In genomic region chr19:43901395-43902390, GRCh38 we compare ENCODE assay signal across 8 cellular contexts. TPM values are rescaled to one million over a fixed set of nuclear protein-coding genes. Genes with fewer than 3 reads are reported as not detected.
DNase-seq lines count a peak whose midpoint lies in the region; ATAC-seq and TF ChIP-seq lines count a peak whose summit lies in the region.

No MANE protein-coding gene starts in this region.

- no peak overlapping the region for H3K27ac ChIP-seq in adrenal gland
- H3K27ac ChIP-seq in heart left ventricle: peak overlapping the region in 9 of 12 donors; percentile 38 to 66 (median 55)
- no peak overlapping the region for H3K27ac ChIP-seq in ovary
- no peak overlapping the region for H3K27ac ChIP-seq in testis

- 15 to 22% (median 16%) methylated on average over 25 to 39 of the region's 39 CpGs for WGBS in adrenal gland, 4 donors
- 10 to 17% (median 12%) methylated on average over 29 to 39 of the region's 39 CpGs for WGBS in heart left ventricle, 4 donors
- WGBS in ovary, 3 donors: 11 to 16% (median 13%) methylated on average over 39 of the region's 39 CpGs
- 12 to 16% methylated on average over 16 to 39 of the region's 39 CpGs for WGBS in testis, 2 donors

- H3K4me1 ChIP-seq in adrenal gland (replicated peaks in 1 of 2): peaks cover 0 to 10% of the 10 kb centered on the region in 2 donors
- H3K4me1 ChIP-seq in heart left ventricle: peaks cover 0 to 21% (median 8%) of the 10 kb centered on the region in 12 donors
- no peaks in the 10 kb centered on the region for H3K4me1 ChIP-seq in ovary (ENCODE audit: insufficient read depth)
- H3K4me1 ChIP-seq in testis: no peaks in the 10 kb centered on the region

- ATAC-seq in HG03432 (IDR thresholded peaks at IDR 0.05; ENCODE audit: unreplicated experiment) (peak; percentile 90), heart left ventricle (peak; percentile 98 to 100 (median 100))

- DNase-seq in T-helper 1 cell: peak; percentile 23 to 57 (median 45)
- peak; percentile 66 to 89 (median 79) for DNase-seq in adrenal gland
- DNase-seq in heart left ventricle: peak; percentile 88 to 91 (median 89)
- DNase-seq in ovary: peak; percentile 76 to 86 (median 78)
- peak; percentile 95 for DNase-seq in testis
- no peak for DNase-seq in SKM-1 treated with dmso at 0.1 percent for 144 hours (lab: John Stamatoyannopoulos, UW; ENCODE audit: unreplicated experiment)

- H3K36me3 ChIP-seq in adrenal gland (replicated peaks in 1 of 2) (no peaks in the 10 kb centered on the region), heart left ventricle (peaks cover 0 to 32% (median 5%) of the 10 kb centered on the region in 9 donors), ovary (no peaks in the 10 kb centered on the region), testis (ENCODE audit: low read depth, missing control alignments) (no peaks in the 10 kb centered on the region)

- H3K4me3 ChIP-seq in adrenal gland: peak overlapping the region; percentile 3 to 58 (median 16)
- H3K4me3 ChIP-seq in heart left ventricle: peak overlapping the region; percentile 45 to 82 (median 64)
- peak overlapping the region; percentile 43 for H3K4me3 ChIP-seq in ovary
- H3K4me3 ChIP-seq in testis: peak overlapping the region; percentile 47 to 67

- intact Hi-C loops in adrenal gland (cut with DNase I): no loop called here
- intact Hi-C loops in heart left ventricle (cut with DNase I): loop anchor here in 2 of 10 donors (1.0 to 5.0 kb wide), 4 partner anchors 36 to 74 kb away; partner anchors contain the start of genes ZNF283 (in 2 of the 2), ZNF221 (in 1 of the 2) and ZNF45 (in 1 of the 2)
- intact Hi-C loops in ovary (cut with DNase I): no loop called here
- intact Hi-C loops in testis (cut with DNase I; ENCODE audit: low total_unique reads): no loop called here

- TF ChIP-seq CTCF in adrenal gland (IDR thresholded peaks at IDR 0.05): no peak
- no peak for TF ChIP-seq CTCF in heart left ventricle (IDR thresholded peaks at IDR 0.05)
- no peak for TF ChIP-seq CTCF in ovary (IDR thresholded peaks at IDR 0.05)
- TF ChIP-seq CTCF in testis (IDR thresholded peaks at IDR 0.05): no peak

- TF ChIP-seq POLR2A in GM15510 (IDR thresholded peaks at IDR 0.05; ENCODE audit: borderline replicate concordance, extremely low read depth, insufficient read length): peak; percentile 22
- TF ChIP-seq POLR2A in adrenal gland (IDR thresholded peaks at IDR 0.05): no peak
- no peak for TF ChIP-seq POLR2A in heart left ventricle (IDR thresholded peaks at IDR 0.05)
- TF ChIP-seq POLR2A in ovary (IDR thresholded peaks at IDR 0.05): no peak
- no peak for TF ChIP-seq POLR2A in testis (IDR thresholded peaks at IDR 0.05)

- H3K27me3 ChIP-seq in adrenal gland (no peaks in the 10 kb centered on the region), heart left ventricle (no peaks in the 10 kb centered on the region), ovary (no peaks in the 10 kb centered on the region), testis (no peaks in the 10 kb centered on the region)

- peaks cover 0 to 31% (median 0%) of the 10 kb centered on the region in 3 donors for H3K9me3 ChIP-seq in adrenal gland (replicated peaks in 1 of 3)
- H3K9me3 ChIP-seq in heart left ventricle: peaks cover 0 to 78% (median 21%) of the 10 kb centered on the region in 12 donors
- H3K9me3 ChIP-seq in ovary: peaks cover 0 to 6% of the 10 kb centered on the region in 2 donors
- no peaks in the 10 kb centered on the region for H3K9me3 ChIP-seq in testis

- no peak for TF ChIP-seq EP300 in ovary (IDR thresholded peaks at IDR 0.05)

RNA-seq across cellular contexts. Expression of gene ZNF404, which starts 17.9 kb away (rescaled TPM):
- total RNA-seq in adrenal gland (1 to 10 TPM in 6 of 8 donors, under 1 TPM in 1, not detected in 1; 0.55 to 6.5 (median 2.3) TPM), heart left ventricle (1 to 10 TPM; 2.3 to 7.6 (median 6.1) TPM), ovary (1 to 10 TPM; 2.1 to 6.4 (median 4.6) TPM), testis (10 to 100 TPM in 1 of 2 donors, 1 to 10 TPM in 1; 5.4 to 12.0 TPM)
- polyA plus RNA-seq in adrenal gland (10 to 100 TPM in 1 of 3 donors, 1 to 10 TPM in 2; 2.1 to 31.4 (median 7.0) TPM), heart left ventricle (10 to 100 TPM in 1 of 2 donors, 1 to 10 TPM in 1; 5.6 to 18.7 TPM), ovary (1 to 10 TPM; 3.2 TPM), testis (ENCODE audit: insufficient read depth, low read depth, low replicate concordance) (4.6 TPM)

RNA-seq across cellular contexts. Expression of gene ZNF45, which starts 33.4 kb away (rescaled TPM):
- 10 to 100 TPM; 12.7 to 22.2 (median 16.0) TPM for total RNA-seq in adrenal gland
- polyA plus RNA-seq in adrenal gland: 10 to 100 TPM in 1 of 3 donors, 1 to 10 TPM in 2; 5.8 to 16.0 (median 6.5) TPM
- total RNA-seq in heart left ventricle: 1 to 10 TPM; 4.0 to 9.9 (median 7.2) TPM
- 1 to 10 TPM; 2.4 to 5.4 TPM for polyA plus RNA-seq in heart left ventricle
- 10 to 100 TPM in 5 of 7 donors, 1 to 10 TPM in 2; 8.3 to 18.8 (median 15.1) TPM for total RNA-seq in ovary
- 10 to 100 TPM in 1 of 2 donors, 1 to 10 TPM in 1; 7.0 to 13.4 TPM for polyA plus RNA-seq in ovary
- 10 to 100 TPM; 10.5 to 10.7 TPM for total RNA-seq in testis
- 9.4 TPM for polyA plus RNA-seq in testis (ENCODE audit: insufficient read depth, low read depth, low replicate concordance)

RNA-seq across cellular contexts. Expression of gene ZNF221, which starts 49.3 kb away (rescaled TPM):
- total RNA-seq in adrenal gland (10 to 100 TPM in 3 of 8 donors, 1 to 10 TPM in 5; 3.8 to 12.8 (median 7.1) TPM), heart left ventricle (1 to 10 TPM; 2.6 to 6.7 (median 3.9) TPM), ovary (10 to 100 TPM in 1 of 7 donors, 1 to 10 TPM in 6; 2.2 to 11.5 (median 8.0) TPM), testis (1 to 10 TPM; 8.1 to 9.1 TPM)
- polyA plus RNA-seq in adrenal gland (1 to 10 TPM; 2.6 to 4.0 (median 3.1) TPM), heart left ventricle (1 to 10 TPM; 2.4 to 2.9 TPM), ovary (1 to 10 TPM; 2.3 to 3.3 TPM), testis (ENCODE audit: insufficient read depth, low read depth, low replicate concordance) (2.2 TPM)

Comparison
In these comparisons a context has a peak if more than half of its experiments do, and no peak if none do; other contexts are left out.
1. H3K27ac ChIP-seq: peak in heart left ventricle (9 of 12); none in adrenal gland (0 of 5), ovary (0 of 2) and testis (0 of 2).
2. Peak in every context shown above with its lines, with median percentiles within 50 percentile points of each other: H3K4me3 ChIP-seq.